Comparison of ENCODE assay signal across 17 cellular contexts in the genomic region with DNA sequence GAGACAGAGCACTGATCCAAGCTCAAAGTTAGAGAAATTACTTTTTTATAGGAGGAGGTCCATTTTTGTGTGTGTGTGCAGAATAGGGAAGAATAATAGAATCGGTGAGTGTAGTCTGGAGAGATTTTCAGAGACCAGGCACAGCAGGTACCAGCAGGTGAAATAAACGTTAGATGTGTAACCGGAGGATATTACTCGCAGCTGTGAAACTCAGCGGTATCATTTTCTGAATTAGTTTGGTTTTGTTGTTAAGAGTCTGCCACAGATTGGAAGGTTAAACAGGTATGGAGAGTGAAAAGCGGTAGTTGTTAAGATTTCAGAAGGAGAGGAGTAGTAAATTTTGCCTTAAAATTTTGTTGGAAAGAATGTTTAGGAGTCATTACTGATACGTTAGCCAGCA.
DNase-seq lines count a peak whose midpoint lies in the region; ATAC-seq and TF ChIP-seq lines count a peak whose summit lies in the region.
"Had no signal": no experiment of that assay in that cellular context is flagged by ENCODE, and none has a peak within 500 bp of the region (broad histone marks: within the 10 kb centered on the region; RNA-seq: fewer than 3 reads in every experiment).

No MANE protein-coding gene starts in this region.

- H3K4me3 ChIP-seq in CD8-positive, alpha-beta T cell (ENCODE audit: low read depth, low read length) = no peak overlapping the region
- H3K4me3 ChIP-seq in PC-3 (ENCODE audit: low read length) = no peak overlapping the region

- no peak overlapping the region for H2AFZ ChIP-seq in PC-3 (ENCODE audit: low read length)
- H2AFZ ChIP-seq: parathyroid adenoma had no signal

- H3K27ac ChIP-seq in CD8-positive, alpha-beta T cell (ENCODE audit: low read depth, low read length) = no peak overlapping the region
- no peak overlapping the region for H3K27ac ChIP-seq in PC-3 (ENCODE audit: low read length)
- H3K27ac ChIP-seq: KMS-11, parathyroid adenoma had no signal

- peak; percentile 59 for ATAC-seq in activated CD4-positive, alpha-beta T cell treated with anti-CD3 and anti-CD28 coated beads for 36 hours
- ATAC-seq in CD8-positive, alpha-beta T cell = no peak
- no peak for ATAC-seq in left cardiac atrium
- no peak for ATAC-seq in HG02981 (IDR thresholded peaks at IDR 0.05; ENCODE audit: unreplicated experiment)
- no peak for ATAC-seq in PC-3

- H3K36me3 ChIP-seq in CD8-positive, alpha-beta T cell (ENCODE audit: insufficient read depth, low read length) = peaks cover 90% of the 10 kb centered on the region
- peaks cover 88% of the 10 kb centered on the region for H3K36me3 ChIP-seq in PC-3 (ENCODE audit: low read depth, low read length)

- TF ChIP-seq CTCF in CD8-positive, alpha-beta T cell (IDR thresholded peaks at IDR 0.05) = no peak
- TF ChIP-seq CTCF in progenitor cell of endocrine pancreas (IDR thresholded peaks at IDR 0.05; ENCODE audit: unreplicated experiment) = no peak
- no peak for TF ChIP-seq CTCF in PC-3 (conservative IDR thresholded peaks at IDR 0.05; ENCODE audit: low read depth, low read length)

- intact Hi-C loops in activated CD4-positive, alpha-beta T cell treated with anti-CD3 and anti-CD28 coated beads for 36 hours (cut with DNase I, micrococcal nuclease) = loop anchor here (2.0 to 10.0 kb wide), 6 partner anchors 60 to 1164 kb away; partner anchors contain the start of gene SLCO3A1 (in 1 of the 2)
- intact Hi-C loops in CD8-positive, alpha-beta T cell (cut with DNase I, micrococcal nuclease) = loop anchor here (5.0 kb wide), 1 partner anchor 37 kb away; no protein-coding TSS in a partner anchor
- intact Hi-C loops in left cardiac atrium (cut with DNase I) = loop anchor here in 1 of 2 donors (10.0 kb wide), 1 partner anchor 74 kb away; no protein-coding TSS in a partner anchor
- intact Hi-C loops in PC-3 (cut with micrococcal nuclease) = loop anchor here (10.0 kb wide), 1 partner anchor 54 kb away; no protein-coding TSS in a partner anchor

- peaks cover 75% of the 10 kb centered on the region for H3K4me1 Mint-ChIP-seq in activated CD4-positive, alpha-beta T cell treated with anti-CD3 and anti-CD28 coated beads for 36 hours
- peaks cover 54% of the 10 kb centered on the region for H3K4me1 Mint-ChIP-seq in CD8-positive, alpha-beta T cell (ENCODE audit: low read depth)
- peaks cover 68% of the 10 kb centered on the region for H3K4me1 Mint-ChIP-seq in activated naive CD8-positive, alpha-beta T cell treated with anti-CD3 and anti-CD28 coated beads for 36 hours
- no peaks in the 10 kb centered on the region for H3K4me1 Mint-ChIP-seq in progenitor cell of endocrine pancreas (ENCODE audit: low read depth)

- H3K9me3 Mint-ChIP-seq in activated CD4-positive, alpha-beta T cell treated with anti-CD3 and anti-CD28 coated beads for 36 hours (ENCODE audit: low read depth) = no peaks in the 10 kb centered on the region
- no peaks in the 10 kb centered on the region for H3K9me3 Mint-ChIP-seq in CD8-positive, alpha-beta T cell
- H3K9me3 Mint-ChIP-seq in activated naive CD8-positive, alpha-beta T cell treated with anti-CD3 and anti-CD28 coated beads for 36 hours = peaks cover 5% of the 10 kb centered on the region
- H3K9me3 Mint-ChIP-seq in progenitor cell of endocrine pancreas (ENCODE audit: low read depth) = no peaks in the 10 kb centered on the region
- H3K9me3 Mint-ChIP-seq: naive B cell had no signal

- H3K4me1 ChIP-seq in CD8-positive, alpha-beta T cell (ENCODE audit: insufficient read depth, low read length) = peaks cover 5% of the 10 kb centered on the region
- no peaks in the 10 kb centered on the region for H3K4me1 ChIP-seq in PC-3 (ENCODE audit: insufficient read depth, low read length)
- H3K4me1 ChIP-seq: parathyroid adenoma had no signal

- H3K9me2 ChIP-seq in PC-3 (replicated peaks; ENCODE audit: low read length) = no peaks in the 10 kb centered on the region

- BruUV-seq in PC-3 (replicated peaks; lab: Mats Ljungman, UMichigan) = no TSS peak

- H3K27me3 Mint-ChIP-seq in activated CD4-positive, alpha-beta T cell treated with anti-CD3 and anti-CD28 coated beads for 36 hours = no peaks in the 10 kb centered on the region
- H3K27me3 Mint-ChIP-seq in CD8-positive, alpha-beta T cell (ENCODE audit: low read depth) = no peaks in the 10 kb centered on the region
- H3K27me3 Mint-ChIP-seq in activated naive CD8-positive, alpha-beta T cell treated with anti-CD3 and anti-CD28 coated beads for 36 hours = no peaks in the 10 kb centered on the region
- H3K27me3 Mint-ChIP-seq in progenitor cell of endocrine pancreas = no peaks in the 10 kb centered on the region
- H3K27me3 Mint-ChIP-seq: naive B cell had no signal

- H3K9me3 ChIP-seq in CD8-positive, alpha-beta T cell (ENCODE audit: low read length) = no peaks in the 10 kb centered on the region
- H3K9me3 ChIP-seq in PC-3 (ENCODE audit: low read length) = no peaks in the 10 kb centered on the region

- CTCF ChIA-PET in activated CD4-positive, alpha-beta T cell treated with anti-CD3 and anti-CD28 coated beads for 36 hours (lab: Charles Lee) = interaction anchor here (1.5 to 5.6 kb wide), 3 partner anchors 10 to 223 kb away, joined by 4 to 40 read pairs (median 5); no protein-coding TSS in a partner anchor
- CTCF ChIA-PET in CD8-positive, alpha-beta T cell (lab: Charles Lee) = interaction anchor here (4.6 kb wide), 1 partner anchor 11 kb away, joined by 31 read pairs; no protein-coding TSS in a partner anchor
- CTCF ChIA-PET in PC-3 (lab: Charles Lee) = interaction anchor here (0.6 kb wide), 1 partner anchor 128 kb away, joined by 4 read pairs; no protein-coding TSS in a partner anchor

- H3K36me3 Mint-ChIP-seq in activated CD4-positive, alpha-beta T cell treated with anti-CD3 and anti-CD28 coated beads for 36 hours (ENCODE audit: low read depth) = peaks cover 96% of the 10 kb centered on the region
- peaks cover 96% of the 10 kb centered on the region for H3K36me3 Mint-ChIP-seq in CD8-positive, alpha-beta T cell
- peaks cover 78% of the 10 kb centered on the region for H3K36me3 Mint-ChIP-seq in activated naive CD8-positive, alpha-beta T cell treated with anti-CD3 and anti-CD28 coated beads for 36 hours
- peaks cover 69% of the 10 kb centered on the region for H3K36me3 Mint-ChIP-seq in progenitor cell of endocrine pancreas (ENCODE audit: insufficient read depth)

- H3K27me3 ChIP-seq in CD8-positive, alpha-beta T cell (ENCODE audit: insufficient read depth, low read length) = no peaks in the 10 kb centered on the region
- H3K27me3 ChIP-seq in PC-3 (ENCODE audit: low read length) = no peaks in the 10 kb centered on the region

- no peak overlapping the region for H3K4me3 Mint-ChIP-seq in activated CD4-positive, alpha-beta T cell treated with anti-CD3 and anti-CD28 coated beads for 36 hours
- H3K4me3 Mint-ChIP-seq in CD8-positive, alpha-beta T cell = no peak overlapping the region
- no peak overlapping the region for H3K4me3 Mint-ChIP-seq in activated naive CD8-positive, alpha-beta T cell treated with anti-CD3 and anti-CD28 coated beads for 36 hours
- no peak overlapping the region for H3K4me3 Mint-ChIP-seq in progenitor cell of endocrine pancreas (ENCODE audit: low read depth)

- POLR2A ChIA-PET in activated CD4-positive, alpha-beta T cell treated with anti-CD3 and anti-CD28 coated beads for 36 hours (lab: Charles Lee) = interaction anchor here (1.8 kb wide), 1 partner anchor 9 kb away, joined by 7 read pairs; no protein-coding TSS in a partner anchor
- POLR2A ChIA-PET in CD8-positive, alpha-beta T cell (lab: Charles Lee) = no interaction called here
- POLR2A ChIA-PET in PC-3 (lab: Charles Lee; ENCODE audit: unreplicated experiment) = no interaction called here

- H3K9ac ChIP-seq in PC-3 (ENCODE audit: low read length) = no peak overlapping the region
- H3K9ac ChIP-seq: KMS-11, parathyroid adenoma had no signal

- H3K4me2 ChIP-seq in PC-3 (ENCODE audit: low read length) = no peak overlapping the region
- H3K4me2 ChIP-seq: KMS-11 had no signal

- H4K20me1 ChIP-seq in PC-3 (ENCODE audit: low read length) = no peaks in the 10 kb centered on the region

- DNase-seq in activated CD4-positive, alpha-beta T cell treated with anti-CD3 and anti-CD28 coated beads for 36 hours = no peak
- no peak for DNase-seq in activated CD4-positive, alpha-beta T cell treated with anti-CD3 and anti-CD28 coated beads for 1 hour
- DNase-seq in CD8-positive, alpha-beta T cell = no peak
- DNase-seq in activated naive CD8-positive, alpha-beta T cell treated with anti-CD3 and anti-CD28 coated beads for 36 hours = no peak
- DNase-seq in progenitor cell of endocrine pancreas (ENCODE audit: low spot score, unreplicated experiment) (no peak), left cardiac atrium (no peak), PC-3 (no peak)
- DNase-seq: foreskin melanocyte; GOT3; MV-4-11; naive B cell; NCI-H2029; RPMI8226; stimulated activated CD4-positive, alpha-beta T cell treated with anti-CD3 and anti-CD28 coated beads, Interleukin-1b, Interleukin-23, amount 100 ng/mL, for 48 hours had no signal

- peaks cover 7% of the 10 kb centered on the region; the same call in 1 of the 2 replicates for H3K79me2 ChIP-seq in PC-3 (ENCODE audit: low read length)
- H3K79me2 ChIP-seq: parathyroid adenoma had no signal

- H3F3A ChIP-seq in PC-3 (ENCODE audit: low read length, unreplicated experiment) = no peaks in the 10 kb centered on the region

- H3K27ac Mint-ChIP-seq in activated CD4-positive, alpha-beta T cell treated with anti-CD3 and anti-CD28 coated beads for 36 hours = peak overlapping the region; percentile 80
- H3K27ac Mint-ChIP-seq in CD8-positive, alpha-beta T cell = peak overlapping the region; percentile 58
- peak overlapping the region; percentile 92 for H3K27ac Mint-ChIP-seq in activated naive CD8-positive, alpha-beta T cell treated with anti-CD3 and anti-CD28 coated beads for 36 hours
- H3K27ac Mint-ChIP-seq in progenitor cell of endocrine pancreas = peak overlapping the region; percentile 17

Comparison
In these comparisons a context has a peak if more than half of its experiments do, and no peak if none do; other contexts are left out.
1. H3K27ac Mint-ChIP-seq: peak in every context shown above with its lines; median percentile 92 in activated naive CD8-positive, alpha-beta T cell treated with anti-CD3 and anti-CD28 coated beads for 36 hours; 80 in activated CD4-positive, alpha-beta T cell treated with anti-CD3 and anti-CD28 coated beads for 36 hours; 58 in CD8-positive, alpha-beta T cell; 17 in progenitor cell of endocrine pancreas.